In the genomic region with DNA sequence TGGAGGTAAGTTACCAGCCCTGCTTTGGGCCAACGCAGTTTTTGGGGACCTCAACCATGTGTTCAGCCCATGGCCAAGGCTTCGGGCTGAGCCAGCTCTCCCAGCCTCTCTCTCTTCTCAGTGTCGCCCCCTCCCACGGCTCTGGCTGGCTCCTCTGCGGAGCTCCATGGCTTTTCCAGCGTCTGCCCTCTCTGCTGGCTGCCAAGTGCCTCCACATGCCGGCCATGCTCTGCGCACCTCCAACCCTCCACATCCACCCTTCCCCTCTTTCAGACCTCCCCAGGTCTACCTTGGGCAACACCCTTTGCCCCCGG, we compare ENCODE assay signal across 1 cellular context.
TF ChIP-seq lines count a peak whose summit lies in the region.

No MANE protein-coding gene starts in this region.

TF ChIP-seq in SK-N-SH, 30 proteins besides CTCF, POLR2A, EP300 and RAD21:
- TF ChIP-seq, protein P1, sequence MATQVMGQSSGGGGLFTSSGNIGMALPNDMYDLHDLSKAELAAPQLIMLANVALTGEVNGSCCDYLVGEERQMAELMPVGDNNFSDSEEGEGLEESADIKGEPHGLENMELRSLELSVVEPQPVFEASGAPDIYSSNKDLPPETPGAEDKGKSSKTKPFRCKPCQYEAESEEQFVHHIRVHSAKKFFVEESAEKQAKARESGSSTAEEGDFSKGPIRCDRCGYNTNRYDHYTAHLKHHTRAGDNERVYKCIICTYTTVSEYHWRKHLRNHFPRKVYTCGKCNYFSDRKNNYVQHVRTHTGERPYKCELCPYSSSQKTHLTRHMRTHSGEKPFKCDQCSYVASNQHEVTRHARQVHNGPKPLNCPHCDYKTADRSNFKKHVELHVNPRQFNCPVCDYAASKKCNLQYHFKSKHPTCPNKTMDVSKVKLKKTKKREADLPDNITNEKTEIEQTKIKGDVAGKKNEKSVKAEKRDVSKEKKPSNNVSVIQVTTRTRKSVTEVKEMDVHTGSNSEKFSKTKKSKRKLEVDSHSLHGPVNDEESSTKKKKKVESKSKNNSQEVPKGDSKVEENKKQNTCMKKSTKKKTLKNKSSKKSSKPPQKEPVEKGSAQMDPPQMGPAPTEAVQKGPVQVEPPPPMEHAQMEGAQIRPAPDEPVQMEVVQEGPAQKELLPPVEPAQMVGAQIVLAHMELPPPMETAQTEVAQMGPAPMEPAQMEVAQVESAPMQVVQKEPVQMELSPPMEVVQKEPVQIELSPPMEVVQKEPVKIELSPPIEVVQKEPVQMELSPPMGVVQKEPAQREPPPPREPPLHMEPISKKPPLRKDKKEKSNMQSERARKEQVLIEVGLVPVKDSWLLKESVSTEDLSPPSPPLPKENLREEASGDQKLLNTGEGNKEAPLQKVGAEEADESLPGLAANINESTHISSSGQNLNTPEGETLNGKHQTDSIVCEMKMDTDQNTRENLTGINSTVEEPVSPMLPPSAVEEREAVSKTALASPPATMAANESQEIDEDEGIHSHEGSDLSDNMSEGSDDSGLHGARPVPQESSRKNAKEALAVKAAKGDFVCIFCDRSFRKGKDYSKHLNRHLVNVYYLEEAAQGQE (IDR thresholded peaks at IDR 0.05; ENCODE audit: low read depth, low read length) = no peak
- TF ChIP-seq, protein P2, sequence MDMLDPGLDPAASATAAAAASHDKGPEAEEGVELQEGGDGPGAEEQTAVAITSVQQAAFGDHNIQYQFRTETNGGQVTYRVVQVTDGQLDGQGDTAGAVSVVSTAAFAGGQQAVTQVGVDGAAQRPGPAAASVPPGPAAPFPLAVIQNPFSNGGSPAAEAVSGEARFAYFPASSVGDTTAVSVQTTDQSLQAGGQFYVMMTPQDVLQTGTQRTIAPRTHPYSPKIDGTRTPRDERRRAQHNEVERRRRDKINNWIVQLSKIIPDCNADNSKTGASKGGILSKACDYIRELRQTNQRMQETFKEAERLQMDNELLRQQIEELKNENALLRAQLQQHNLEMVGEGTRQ (IDR thresholded peaks at IDR 0.05; ENCODE audit: borderline replicate concordance, low read depth, low read length) = no peak
- TF ChIP-seq SIN3A (IDR thresholded peaks at IDR 0.05; ENCODE audit: borderline replicate concordance, low read depth, low read length) (no peak), RFX5 (IDR thresholded peaks at IDR 0.05; ENCODE audit: low read length) (no peak), GATA2 (CRISPR knock-in tag; IDR thresholded peaks at IDR 0.05) (no peak), TAF1 (IDR thresholded peaks at IDR 0.05; ENCODE audit: borderline replicate concordance, low read depth, low read length) (no peak), TCF12 (IDR thresholded peaks at IDR 0.05) (no peak)
